ENCODE assay signal across 15 cellular contexts in genomic region chr14:26206640-26207039, GRCh38.
"Had no signal": no experiment of that assay in that cellular context is flagged by ENCODE, and none has a peak within 500 bp of the region (broad histone marks: within the 10 kb centered on the region; RNA-seq: fewer than 3 reads in every experiment).

No MANE protein-coding gene starts in this region.

- H3K9me3 ChIP-seq: body of pancreas, thyroid gland, uterus had no signal

- H3K4me1 ChIP-seq: parathyroid adenoma, thyroid gland, uterus had no signal

- DNase-seq: activated CD4-positive, alpha-beta T cell treated with anti-CD3 and anti-CD28 coated beads for 48 hours; body of pancreas; effector memory CD8-positive, alpha-beta T cell; hypothalamus; kidney glomerular epithelial cell; retina; stimulated activated CD4-positive, alpha-beta T cell treated with anti-CD3 and anti-CD28 coated beads, Interleukin-15, amount 100 ng/mL, for 24 hours; stimulated activated CD4-positive, alpha-beta T cell treated with anti-CD3 and anti-CD28 coated beads, Interleukin-4, amount 100 ng/mL, for 24 hours; thyroid gland; uterus had no signal

- H3K27me3 ChIP-seq: thyroid gland, uterus had no signal

- H3K27ac Mint-ChIP-seq: activated naive CD4-positive, alpha-beta T cell treated with anti-CD3 and anti-CD28 coated beads, Interleukin-2, amount 50 U/mL, for 24 hours; activated T-helper 2 cell treated with anti-CD3 and anti-CD28 coated beads, Interferon-gamma antibody, Interleukin-2, Interleukin-4, amounts not matched to agents 10 μg/mL and 5 μg/mL and 100 μg/mL, durations not matched to agents 14 hours and 24 hours and 36 hours; effector memory CD8-positive, alpha-beta T cell had no signal

- H2AFZ ChIP-seq: parathyroid adenoma had no signal

- H3K36me3 ChIP-seq: thyroid gland, uterus had no signal

- H3K4me1 Mint-ChIP-seq: activated naive CD4-positive, alpha-beta T cell treated with anti-CD3 and anti-CD28 coated beads, Interleukin-2, amount 50 U/mL, for 24 hours; central memory CD8-positive, alpha-beta T cell had no signal

- H3K9me3 Mint-ChIP-seq: activated naive CD4-positive, alpha-beta T cell treated with anti-CD3 and anti-CD28 coated beads, Interleukin-2, amount 50 U/mL, for 24 hours had no signal

- H3K27ac ChIP-seq: body of pancreas, parathyroid adenoma, thyroid gland, uterus, VCaP had no signal

- H3K27me3 Mint-ChIP-seq: central memory CD8-positive, alpha-beta T cell; effector memory CD8-positive, alpha-beta T cell had no signal

- H3K4me3 ChIP-seq: body of pancreas, thyroid gland, uterus had no signal

- H3K9ac ChIP-seq: parathyroid adenoma had no signal

- H3K79me2 ChIP-seq: parathyroid adenoma had no signal

- ATAC-seq: body of pancreas; effector memory CD8-positive, alpha-beta T cell had no signal

- H3K4me3 Mint-ChIP-seq: activated naive CD4-positive, alpha-beta T cell treated with anti-CD3 and anti-CD28 coated beads, Interleukin-2, amount 50 U/mL, for 24 hours; central memory CD8-positive, alpha-beta T cell; effector memory CD8-positive, alpha-beta T cell had no signal
